ENCODE assay signal across 36 cellular contexts in the genomic region with DNA sequence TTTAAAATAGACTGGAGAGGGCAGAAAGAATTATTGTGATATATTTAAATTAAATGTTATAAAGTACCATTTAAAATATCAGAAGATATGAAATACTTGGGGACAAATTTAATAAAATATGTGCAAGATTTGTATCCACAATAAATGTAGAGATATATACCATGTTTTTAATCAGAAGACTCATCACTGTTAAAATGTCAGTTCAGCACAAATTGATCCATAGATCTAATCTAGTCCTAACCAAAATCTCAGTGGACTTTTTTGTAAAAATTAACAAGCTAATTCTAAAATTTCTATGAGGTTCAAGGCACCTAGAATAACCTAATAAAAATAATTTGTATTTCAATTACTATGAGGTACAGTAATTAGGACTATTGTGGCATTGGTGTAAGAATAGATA.
"Had no signal": no experiment of that assay in that cellular context is flagged by ENCODE, and none has a peak within 500 bp of the region (broad histone marks: within the 10 kb centered on the region; RNA-seq: fewer than 3 reads in every experiment).

No MANE protein-coding gene starts in this region.

- H3K36me3 ChIP-seq: MG63 had no signal

- DNase-seq: Karpas-422, Kasumi-1, MG63, MV-4-11, NCI-H1048, NCI-H1092, NCI-H1092 treated with DMSO at 0.1 percent for 48 hours, NCI-H1105, NCI-H1105 treated with DMSO at 0.1 percent for 48 hours, NCI-H1417, NCI-H1417 treated with DMSO at 0.1 percent for 48 hours, NCI-H1436, NCI-H1436 treated with DMSO at 0.1 percent for 48 hours, NCI-H146, NCI-H1694, NCI-H1694 treated with DMSO at 0.1 percent for 48 hours, NCI-H187, NCI-H187 treated with DMSO at 0.1 percent for 48 hours, NCI-H1930, NCI-H2029, NCI-H2029 treated with DMSO at 0.1 percent for 48 hours, NCI-H2081, NCI-H2081 treated with DMSO at 0.1 percent for 48 hours, NCI-H2107, NCI-H2171, NCI-H2171 treated with DMSO at 0.1 percent for 48 hours, NCI-H2227 treated with DMSO at 0.1 percent for 48 hours, NCI-H226, NCI-H345, NCI-H446, NCI-H446 treated with DMSO at 0.1 percent for 48 hours, NCI-H510A, NCI-H510A treated with DMSO at 0.1 percent for 48 hours, NCI-H524, NCI-H524 treated with DMSO at 0.1 percent for 48 hours, NCI-H526 had no signal

- H3K27me3 ChIP-seq: MG63 had no signal

- H3K4me3 ChIP-seq: MG63 had no signal
